32 cellular contexts compared by ENCODE assay signal in genomic region chr3:61943975-61944374, GRCh38.
"Had no signal": no experiment of that assay in that cellular context is flagged by ENCODE, and none has a peak within 500 bp of the region (broad histone marks: within the 10 kb centered on the region; RNA-seq: fewer than 3 reads in every experiment).

No MANE protein-coding gene starts in this region.

- FAIRE-seq: endometrium, endothelial cell of umbilical vein had no signal

- H3K27ac Mint-ChIP-seq: activated CD4-positive, alpha-beta memory T cell treated with anti-CD3 and anti-CD28 coated beads, Interleukin-2, amount 10 ng/mL, durations not matched to agents 7 days and 5 days; activated CD4-positive, alpha-beta T cell treated with anti-CD3 and anti-CD28 coated beads, Interleukin-2, amount 10 ng/mL, durations not matched to agents 7 days and 5 days; activated naive CD4-positive, alpha-beta T cell treated with anti-CD3 and anti-CD28 coated beads, Interleukin-2, amount 10 ng/mL, durations not matched to agents 7 days and 5 days; activated naive CD8-positive, alpha-beta T cell; activated T-cell treated with anti-CD3 and anti-CD28 coated beads, Interleukin-2, amount 50 U/mL, for 24 hours; activated T-cell treated with anti-CD3 and anti-CD28 coated beads, Interleukin-2, amount 50 U/mL, for 72 hours; T-helper 17 cell; T-helper 2 cell treated with Interferon-gamma antibody and Interleukin-4, amounts not matched to agents 5 μg/mL and 100 μg/mL, for 36 hours had no signal

- H3K36me3 Mint-ChIP-seq: activated naive CD4-positive, alpha-beta T cell treated with anti-CD3 and anti-CD28 coated beads, Interleukin-2, amount 10 ng/mL, durations not matched to agents 7 days and 5 days; activated naive CD8-positive, alpha-beta T cell had no signal

- H3K4me3 Mint-ChIP-seq: activated CD4-positive, alpha-beta memory T cell treated with anti-CD3 and anti-CD28 coated beads, Interleukin-2, amount 10 ng/mL, durations not matched to agents 7 days and 5 days; activated CD4-positive, alpha-beta T cell treated with anti-CD3 and anti-CD28 coated beads, Interleukin-2, amount 10 ng/mL, durations not matched to agents 7 days and 5 days; activated naive CD4-positive, alpha-beta T cell treated with anti-CD3 and anti-CD28 coated beads, Interleukin-2, amount 10 ng/mL, durations not matched to agents 7 days and 5 days; activated naive CD8-positive, alpha-beta T cell; activated T-cell treated with anti-CD3 and anti-CD28 coated beads, Interleukin-2, amount 50 U/mL, for 24 hours; activated T-cell treated with anti-CD3 and anti-CD28 coated beads, Interleukin-2, amount 50 U/mL, for 72 hours; T-helper 17 cell; T-helper 2 cell treated with Interferon-gamma antibody and Interleukin-4, amounts not matched to agents 5 μg/mL and 100 μg/mL, for 36 hours had no signal

- H3K36me3 ChIP-seq: cardiac muscle cell, colonic mucosa, gastrocnemius medialis, heart right ventricle had no signal

- H3K27me3 ChIP-seq: body of pancreas, cardiac muscle cell, colonic mucosa, gastrocnemius medialis, heart right ventricle, hepatocyte had no signal

- H2AFZ ChIP-seq: hepatocyte had no signal

- H3K4me3 ChIP-seq: body of pancreas, cardiac muscle cell, colonic mucosa, gastrocnemius medialis, heart right ventricle, hepatocyte had no signal

- H3K4me1 Mint-ChIP-seq: activated CD4-positive, alpha-beta memory T cell treated with anti-CD3 and anti-CD28 coated beads, Interleukin-2, amount 10 ng/mL, durations not matched to agents 7 days and 5 days; activated CD4-positive, alpha-beta T cell treated with anti-CD3 and anti-CD28 coated beads, Interleukin-2, amount 10 ng/mL, durations not matched to agents 7 days and 5 days; activated naive CD4-positive, alpha-beta T cell treated with anti-CD3 and anti-CD28 coated beads, Interleukin-2, amount 10 ng/mL, durations not matched to agents 7 days and 5 days; T-helper 17 cell had no signal

- ATAC-seq: activated T-cell treated with anti-CD3 and anti-CD28 coated beads, Interleukin-2, amount 50 U/mL, for 72 hours; body of pancreas; gastrocnemius medialis; heart right ventricle; T-helper 17 cell had no signal

- H3K4me2 ChIP-seq: hepatocyte had no signal

- H3K9me3 ChIP-seq: body of pancreas, colonic mucosa, gastrocnemius medialis had no signal

- DNase-seq: activated CD4-positive, alpha-beta memory T cell treated with anti-CD3 and anti-CD28 coated beads, Interleukin-2, amount 10 ng/mL, durations not matched to agents 7 days and 5 days; activated CD4-positive, alpha-beta T cell treated with anti-CD3 and anti-CD28 coated beads for 1 hour; activated CD4-positive, alpha-beta T cell treated with anti-CD3 and anti-CD28 coated beads for 4 hours; activated CD4-positive, alpha-beta T cell treated with anti-CD3 and anti-CD28 coated beads, Interleukin-2, amount 10 ng/mL, durations not matched to agents 7 days and 5 days; activated CD4-positive, alpha-beta T cell treated with anti-CD3 and anti-CD28 coated beads, Interleukin-2, amount 50 U/mL, for 4 hours; activated CD8-positive, alpha-beta memory T cell treated with anti-CD3 and anti-CD28 coated beads, Interleukin-2, amount 50 U/mL, for 48 hours; activated gamma-delta T cell; activated naive CD4-positive, alpha-beta T cell; activated naive CD4-positive, alpha-beta T cell treated with anti-CD3 and anti-CD28 coated beads, Interleukin-2, amount 10 ng/mL, durations not matched to agents 7 days and 5 days; activated T-cell treated with anti-CD3 and anti-CD28 coated beads for 4 hours; activated T-cell treated with anti-CD3 and anti-CD28 coated beads, Interleukin-2, amount 50 U/mL, for 24 hours; activated T-cell treated with anti-CD3 and anti-CD28 coated beads, Interleukin-2, amount 50 U/mL, for 72 hours; amniotic stem cell; anterior cingulate cortex; body of pancreas; central memory CD4-positive, alpha-beta T cell; cerebellar nuclear complex; colonic mucosa; effector CD8-positive, alpha-beta T cell; foreskin fibroblast; gastrocnemius medialis; heart right ventricle; T-helper 1 cell; T-helper 17 cell; T1000 had no signal

- H3K4me1 ChIP-seq: colonic mucosa had no signal

- H3K27me3 Mint-ChIP-seq: activated CD4-positive, alpha-beta memory T cell treated with anti-CD3 and anti-CD28 coated beads, Interleukin-2, amount 10 ng/mL, durations not matched to agents 7 days and 5 days; activated CD4-positive, alpha-beta T cell treated with anti-CD3 and anti-CD28 coated beads, Interleukin-2, amount 10 ng/mL, durations not matched to agents 7 days and 5 days; activated naive CD4-positive, alpha-beta T cell treated with anti-CD3 and anti-CD28 coated beads, Interleukin-2, amount 10 ng/mL, durations not matched to agents 7 days and 5 days; activated naive CD8-positive, alpha-beta T cell; activated T-cell treated with anti-CD3 and anti-CD28 coated beads, Interleukin-2, amount 50 U/mL, for 24 hours; T-helper 17 cell had no signal

- H3K27ac ChIP-seq: body of pancreas, colonic mucosa, epithelial cell of prostate, gastrocnemius medialis, heart right ventricle, hepatocyte had no signal

- H3K9me3 Mint-ChIP-seq: activated CD4-positive, alpha-beta T cell treated with anti-CD3 and anti-CD28 coated beads, Interleukin-2, amount 10 ng/mL, durations not matched to agents 7 days and 5 days; activated naive CD4-positive, alpha-beta T cell treated with anti-CD3 and anti-CD28 coated beads, Interleukin-2, amount 10 ng/mL, durations not matched to agents 7 days and 5 days; activated T-cell treated with anti-CD3 and anti-CD28 coated beads, Interleukin-2, amount 50 U/mL, for 24 hours; T-helper 2 cell treated with Interferon-gamma antibody and Interleukin-4, amounts not matched to agents 5 μg/mL and 100 μg/mL, for 36 hours had no signal
